ENCODE assay signal across 8 cellular contexts in genomic region chr1:228139931-228140723, GRCh38. TPM values are rescaled to one million over a fixed set of nuclear protein-coding genes. Genes with fewer than 3 reads are reported as not detected.
DNase-seq lines count a peak whose midpoint lies in the region; ATAC-seq and TF ChIP-seq lines count a peak whose summit lies in the region.

TSS of gene GUK1 (plus strand) at chr1:228140279. CDS start at chr1:228140303, 24 bp downstream.

- no peaks in the 10 kb centered on the region for H3K9me2 ChIP-seq in PC-3 (replicated peaks; ENCODE audit: low read length)

- H3K9me3 ChIP-seq in PC-3 (ENCODE audit: low read length): no peaks in the 10 kb centered on the region
- no peaks in the 10 kb centered on the region for H3K9me3 ChIP-seq in mucosa of descending colon

- CTCF ChIA-PET in PC-3 (lab: Charles Lee): no interaction called here

- ATAC-seq in GM21619 (IDR thresholded peaks at IDR 0.05; ENCODE audit: unreplicated experiment): peak; percentile 91
- peak; percentile 91 for ATAC-seq in PC-3
- ATAC-seq in mucosa of descending colon: peak; percentile 92

- H3K36me3 ChIP-seq in PC-3 (ENCODE audit: low read depth, low read length): no peaks in the 10 kb centered on the region
- peaks cover 5% of the 10 kb centered on the region for H3K36me3 ChIP-seq in mucosa of descending colon (ENCODE audit: low read depth)

- peak within 1 kb of the TSS; percentile 98 for H3K4me2 ChIP-seq in PC-3 (ENCODE audit: low read length)

- peaks cover 50% of the 10 kb centered on the region for H3K79me2 ChIP-seq in PC-3 (ENCODE audit: low read length)

- DNase-seq in DMS153 treated with DMSO at 0.1 percent for 48 hours (lab: John Stamatoyannopoulos, UW; ENCODE audit: unreplicated experiment) (peak; percentile 99), PC-3 (peak; percentile 100), activated T-cell treated with anti-CD3 and anti-CD28 coated beads for 48 hours (ENCODE audit: low read depth) (peak; percentile 100), epithelial cell of prostate (ENCODE audit: low read depth, low spot score) (peak; percentile 99), mucosa of descending colon (peak; percentile 100)
- DNase-seq in Jurkat, Clone E6-1 (ENCODE audit: low read depth, low spot score): peak; percentile 99
- DNase-seq in stimulated activated CD8-positive, alpha-beta memory T cell treated with anti-CD3 and anti-CD28 coated beads, Interleukin-4, amount 100 ng/mL, for 24 hours (ENCODE audit: low read depth): peak; percentile 100

- peaks cover 23% of the 10 kb centered on the region for H3K4me1 ChIP-seq in PC-3 (ENCODE audit: insufficient read depth, low read length)
- peaks cover 28% of the 10 kb centered on the region for H3K4me1 ChIP-seq in mucosa of descending colon (ENCODE audit: low read depth)

- peak within 1 kb of the TSS; percentile 91 for H2AFZ ChIP-seq in PC-3 (ENCODE audit: low read length)

- peak within 1 kb of the TSS; percentile 89 for H3K9ac ChIP-seq in PC-3 (ENCODE audit: low read length)

- peaks cover 43% of the 10 kb centered on the region for H4K20me1 ChIP-seq in PC-3 (ENCODE audit: low read length)

- intact Hi-C loops in PC-3 (cut with micrococcal nuclease) (loop anchor here (1.0 to 5.0 kb wide), 5 partner anchors 9 to 267 kb away; partner anchors contain the start of genes ARF1, MRPL55 and TRIM11), mucosa of descending colon (cut with DNase I, micrococcal nuclease) (no loop called here)

- POLR2A ChIA-PET in PC-3 (lab: Charles Lee; ENCODE audit: unreplicated experiment): interaction anchor here (0.9 kb wide), 1 partner anchor 26 kb away, joined by 3 read pairs; the partner anchor contains the start of gene IBA57

- H3K4me3 ChIP-seq in Jurkat, Clone E6-1 (ENCODE audit: low read length): peak within 1 kb of the TSS; percentile 86
- peak within 1 kb of the TSS; percentile 84 for H3K4me3 ChIP-seq in PC-3 (ENCODE audit: low read length)
- H3K4me3 ChIP-seq in mucosa of descending colon: peak within 1 kb of the TSS; percentile 62

- H3K27ac ChIP-seq in PC-3 (ENCODE audit: low read length) (peak within 1 kb of the TSS; percentile 44), epithelial cell of prostate (peak within 1 kb of the TSS; percentile 91)

- TF ChIP-seq CTCF in PC-3 (conservative IDR thresholded peaks at IDR 0.05; ENCODE audit: low read depth, low read length): peak; percentile 42
- peak; percentile 44 for TF ChIP-seq CTCF in mucosa of descending colon (IDR thresholded peaks at IDR 0.05)

- H3K27me3 ChIP-seq in PC-3 (ENCODE audit: low read length): no peaks in the 10 kb centered on the region

- no peaks in the 10 kb centered on the region for H3F3A ChIP-seq in PC-3 (ENCODE audit: low read length, unreplicated experiment)

- BruUV-seq in PC-3 (replicated peaks; lab: Mats Ljungman, UMichigan): TSS peak; percentile 64

RNA-seq across cellular contexts. Expression of gene GUK1, which starts in this region (rescaled TPM):
- 332 TPM for polyA plus RNA-seq in Jurkat, Clone E6-1 (2012; ENCODE audit: insufficient read depth, insufficient read length)
- 996 and 1,117 TPM in 2 replicates for total RNA-seq in PC-3 (2014; rRNA removed)
- total RNA-seq in mucosa of descending colon: 100 to 1,000 TPM; 165 to 182 (median 178) TPM

Comparison
In these comparisons a context has a peak if more than half of its experiments do, and no peak if none do; other contexts are left out.
1. Peak in every context shown above with its lines: DNase-seq, ATAC-seq, H3K4me3 ChIP-seq and H3K27ac ChIP-seq.